ENCODE assay signal across 8 cellular contexts in genomic region chr2:205683179-205683978, GRCh38. TPM values are rescaled to one million over a fixed set of nuclear protein-coding genes. Genes with fewer than 3 reads are reported as not detected.
DNase-seq lines count a peak whose midpoint lies in the region; TF ChIP-seq lines count a peak whose summit lies in the region.

No MANE protein-coding gene starts in this region.

- peak overlapping the region; percentile 50 for H3K4me3 ChIP-seq in prostate gland

- TF ChIP-seq CTCF in RWPE1 (conservative IDR thresholded peaks at IDR 0.05; ENCODE audit: low read depth) (no peak), prostate gland (IDR thresholded peaks at IDR 0.05) (no peak)

- CTCF ChIA-PET in RWPE1 (lab: Yijun Ruan, JAX): interaction anchor here (0.7 to 1.0 kb wide), 4 partner anchors 7 to 401 kb away, joined by 3 to 6 read pairs (median 5); no protein-coding TSS in a partner anchor

- no peaks in the 10 kb centered on the region for H3K27me3 ChIP-seq in prostate gland (replicated peaks; ENCODE audit: insufficient read depth)

- POLR2A ChIA-PET in RWPE1 (lab: Yijun Ruan, JAX; ENCODE audit: low non-redundant PET): no interaction called here

- intact Hi-C loops in prostate gland (cut with DNase I): loop anchor here (5.0 to 10.0 kb wide), 3 partner anchors 204 to 1659 kb away; no protein-coding TSS in a partner anchor

- DNase-seq in RWPE1 (ENCODE audit: low spot score) (no peak), fibroblast of gingiva (ENCODE audit: low read depth) (peak; percentile 92), prostate gland (ENCODE audit: low spot score) (no peak), NCI-H524 treated with DMSO at 0.1 percent for 48 hours (lab: John Stamatoyannopoulos, UW) (no peak), HPDE6-E6E7 (ENCODE audit: extremely low spot score) (no peak), NCI-H2081 (lab: John Stamatoyannopoulos, UW) (no peak)
- DNase-seq in stimulated activated naive CD4-positive, alpha-beta T cell (lab: John Stamatoyannopoulos, UW): no peak

- H3K27ac ChIP-seq in RWPE1 (peak overlapping the region; percentile 26; the same call in 1 of the 2 replicates), prostate gland (peak overlapping the region; percentile 69 to 74)

- WGBS in prostate gland: 52% methylated on average over 9 of the region's 9 CpGs

- H3K36me3 ChIP-seq in ES-I3 (ENCODE audit: insufficient read depth, low read length) (no peaks in the 10 kb centered on the region), prostate gland (no peaks in the 10 kb centered on the region)

- TF ChIP-seq POLR2A in prostate gland (IDR thresholded peaks at IDR 0.05): no peak

- H3K9me3 ChIP-seq in ES-I3 (ENCODE audit: control insufficient read depth, insufficient read depth, low read length): no peaks in the 10 kb centered on the region
- H3K9me3 ChIP-seq in prostate gland: no peaks in the 10 kb centered on the region

- peak overlapping the region; percentile 66 for H3K9ac ChIP-seq in ES-I3 (ENCODE audit: low read depth, low read length)

- H3K4me1 ChIP-seq in ES-I3 (ENCODE audit: insufficient read depth, low read length) (peaks cover 30% of the 10 kb centered on the region), prostate gland (replicated peaks) (no peaks in the 10 kb centered on the region)

RNA-seq across cellular contexts. Expression of gene NRP2, which starts 1.1 kb away (rescaled TPM):
- 10 to 100 TPM in 1 of 2 donors, 1 to 10 TPM in 1; 9.7 to 21.0 TPM for total RNA-seq in prostate gland
